28 cellular contexts compared by ENCODE assay signal in the genomic region with DNA sequence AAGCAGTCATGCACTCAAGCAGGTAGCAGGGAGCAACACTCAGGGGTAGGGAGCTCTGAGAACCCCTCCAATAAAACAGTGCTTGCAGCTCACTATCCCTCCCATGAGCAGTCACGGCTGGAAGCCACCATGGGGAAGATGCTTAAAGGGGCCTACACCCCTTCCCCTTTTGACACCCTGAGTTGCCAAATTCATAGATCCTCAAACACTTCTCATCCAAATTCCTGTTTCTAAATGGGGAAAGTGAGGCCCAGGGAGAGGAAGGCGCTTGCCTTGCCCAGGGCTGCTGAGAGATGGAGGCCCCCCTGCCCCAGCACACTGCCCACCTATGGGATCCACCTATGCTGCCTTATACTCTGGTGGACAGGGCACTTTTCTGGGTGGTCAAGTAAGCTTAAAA. TPM values are rescaled to one million over a fixed set of nuclear protein-coding genes. Genes with fewer than 3 reads are reported as not detected.
"Had no signal": no experiment of that assay in that cellular context is flagged by ENCODE, and none has a peak within 500 bp of the region (broad histone marks: within the 10 kb centered on the region; RNA-seq: fewer than 3 reads in every experiment).

No MANE protein-coding gene starts in this region.

- H3K27me3 ChIP-seq: brain microvascular endothelial cell, cardiac muscle cell had no signal

- H3K36me3 ChIP-seq: brain microvascular endothelial cell, cardiac muscle cell had no signal

- H3K27ac ChIP-seq: brain microvascular endothelial cell, cardiac muscle cell had no signal

- H3K4me3 ChIP-seq: cardiac muscle cell, K562 had no signal

- DNase-seq: activated B cell treated with CpG ODN at 0.5 μM for 24 hours; activated CD4-positive, alpha-beta T cell treated with anti-CD3 and anti-CD28 coated beads for 1 hour; activated CD4-positive, alpha-beta T cell treated with anti-CD3 and anti-CD28 coated beads, Interleukin-2, amount 10 ng/mL, durations not matched to agents 24 days and 14 days; activated CD4-positive, alpha-beta T cell treated with anti-CD3 and anti-CD28 coated beads, Interleukin-2, amount 50 U/mL, for 48 hours; activated CD8-positive, alpha-beta memory T cell treated with anti-CD3 and anti-CD28 coated beads, Interleukin-2, amount 10 ng/mL, durations not matched to agents 7 days and 5 days; activated effector memory CD4-positive, alpha-beta T cell treated with anti-CD3 and anti-CD28 coated beads, Interleukin-2, amount 50 U/mL, for 16 hours; activated naive CD4-positive, alpha-beta T cell treated with Interleukin-2 at 50 U/mL for 16 hours; activated T-cell treated with anti-CD3 and anti-CD28 coated beads, Interleukin-2, amount 50 U/mL, for 4 hours; amygdala; brain microvascular endothelial cell; cerebellar nuclear complex; Kasumi-1; NCI-H1092; NCI-H1417; NCI-H1694; NCI-H2029; NCI-H2107; NCI-H2171 treated with DMSO at 0.1 percent for 48 hours; NCI-H226; NCI-H526; NCI-H82; NK-92 treated with Interleukin-12 subunit alpha and Interleukin-12 subunit beta, amount 100 ng/mL, for 24 hours; PC-3; SHP77; T-helper 17 cell; T-helper 9 cell had no signal

RNA-seq across cellular contexts. Expression of a gene that starts 7.2 kb away (rescaled TPM):
- total RNA-seq: activated CD8-positive, alpha-beta memory T cell treated with anti-CD3 and anti-CD28 coated beads, Interleukin-2, amount 10 ng/mL, durations not matched to agents 7 days and 5 days; K562; PC-3 had no signal
